Comparison of ENCODE assay signal across 8 cellular contexts in the genomic region with DNA sequence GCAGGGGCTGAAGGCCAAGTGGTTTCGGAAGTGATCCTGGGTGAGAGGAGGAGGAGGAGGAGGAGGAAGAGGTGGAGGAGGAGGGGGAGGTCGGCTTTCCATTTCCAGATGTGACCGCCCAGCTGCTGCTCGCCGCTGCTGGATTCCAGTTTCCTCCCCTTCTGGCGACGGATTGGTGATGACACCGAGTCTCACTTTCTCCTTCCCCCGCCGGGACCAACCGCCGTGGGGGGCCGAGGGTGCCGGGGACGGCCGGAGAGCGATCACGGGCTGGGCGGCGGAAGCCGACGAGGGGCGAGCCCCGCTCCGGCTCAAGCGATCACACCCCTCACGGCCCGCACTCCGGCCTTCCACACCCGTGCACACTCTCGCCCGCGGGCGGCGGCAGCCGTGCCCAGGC. TPM values are rescaled to one million over a fixed set of nuclear protein-coding genes. Genes with fewer than 3 reads are reported as not detected.
DNase-seq lines count a peak whose midpoint lies in the region; ATAC-seq and TF ChIP-seq lines count a peak whose summit lies in the region.
"Not testable (repeated sequence)": the region's sequence is repeated elsewhere in the genome, so short reads cannot be mapped to it uniquely, and the experiment has no call there.

No MANE protein-coding gene starts in this region.

- not testable (repeated sequence) for H3K4me1 Mint-ChIP-seq in GM23338; MCF 10A (ENCODE audit: insufficient read depth, unreplicated experiment)

- CTCF ChIA-PET in AG04450 (lab: Charles Lee); MCF 10A (lab: Yijun Ruan, JAX): not testable (repeated sequence)

- H3K4me2 ChIP-seq in GM23338, result peak overlapping the region; percentile 66
- peak overlapping the region; percentile 40 for H3K4me2 ChIP-seq in OCI-LY3 (ENCODE audit: low read length)

- ATAC-seq in GM23338, result not testable (repeated sequence)

- not testable (repeated sequence) for H3K9me3 ChIP-seq in AG04450 (ENCODE audit: control insufficient read depth, insufficient read depth, low read length); OCI-LY3 (ENCODE audit: insufficient read depth, low read length); mononuclear cell (ENCODE audit: low read depth, low read length)

- TF ChIP-seq CTCF in AG04450 (IDR thresholded peaks at IDR 0.05; ENCODE audit: low read depth, low read length); GM23338 (conservative IDR thresholded peaks at IDR 0.05; ENCODE audit: low read depth in 2 of 2); OCI-LY3 (IDR thresholded peaks at IDR 0.05; ENCODE audit: low read depth, low read length); MCF 10A (IDR thresholded peaks at IDR 0.05; ENCODE audit: unreplicated experiment): not testable (repeated sequence)

- not testable (repeated sequence) for DNase-seq in AG04450 (ENCODE audit: low read depth, low spot score)
- DNase-seq in GM23338 (ENCODE audit: low spot score) (peak; percentile 22), MCF 10A (ENCODE audit: unreplicated experiment) (peak; percentile 58), globus pallidus (ENCODE audit: low spot score) (peak; percentile 17)
- DNase-seq in activated CD4-positive, alpha-beta T cell treated with anti-CD3 and anti-CD28 coated beads, Interleukin-2, amount 50 U/mL, for 48 hours, result peak; percentile 50 to 66
- DNase-seq in stimulated activated CD4-positive, alpha-beta T cell treated with anti-CD3 and anti-CD28 coated beads, Interleukin-15, amount 100 ng/mL, for 24 hours, result peak; percentile 66

- H3K36me3 ChIP-seq in GM23338 (ENCODE audit: insufficient read depth); OCI-LY3 (replicated peaks; ENCODE audit: low read depth, low read length): not testable (repeated sequence)

- H3K4me3 ChIP-seq in AG04450 (ENCODE audit: low read depth, low read length) (peak overlapping the region; percentile 56), GM23338 (peak overlapping the region; percentile 55), OCI-LY3 (ENCODE audit: low read length) (peak overlapping the region; percentile 80), mononuclear cell (ENCODE audit: low read length) (peak overlapping the region; percentile 50)

- not testable (repeated sequence) for H3K27me3 Mint-ChIP-seq in GM23338 (ENCODE audit: insufficient read depth, low read depth, poor library complexity); MCF 10A (ENCODE audit: insufficient read depth, unreplicated experiment)

- H3K4me3 Mint-ChIP-seq in GM23338, result peak overlapping the region; percentile 72
- peak overlapping the region; percentile 70 for H3K4me3 Mint-ChIP-seq in MCF 10A (ENCODE audit: unreplicated experiment)

- H3F3A ChIP-seq in GM23338 (replicated peaks; ENCODE audit: low read depth), result not testable (repeated sequence)

- H3K27ac ChIP-seq in AG04450 (ENCODE audit: low read depth, low read length); GM23338 (ENCODE audit: low read depth): not testable (repeated sequence)
- H3K27ac ChIP-seq in OCI-LY3 (ENCODE audit: low read length), result peak overlapping the region; percentile 58

- H3K27me3 ChIP-seq in AG04450 (ENCODE audit: control insufficient read depth, insufficient read depth, low read length); GM23338 (ENCODE audit: insufficient read depth); OCI-LY3 (ENCODE audit: low read depth, low read length); mononuclear cell (ENCODE audit: insufficient read depth, low read length): not testable (repeated sequence)

- intact Hi-C loops in MCF 10A (cut with micrococcal nuclease), result not testable (repeated sequence)

- not testable (repeated sequence) for H2AFZ ChIP-seq in GM23338; OCI-LY3 (ENCODE audit: low read depth, low read length)

- not testable (repeated sequence) for H3K4me1 ChIP-seq in GM23338 (ENCODE audit: insufficient read depth); OCI-LY3 (ENCODE audit: low read length); mononuclear cell (ENCODE audit: insufficient read depth, low read length)

- POLR2A ChIA-PET in AG04450 (lab: Yijun Ruan, JAX); MCF 10A (lab: Yijun Ruan, JAX): not testable (repeated sequence)

- not testable (repeated sequence) for H3K36me3 Mint-ChIP-seq in GM23338 (ENCODE audit: low read depth); MCF 10A (ENCODE audit: insufficient read depth, unreplicated experiment)

- H3K27ac Mint-ChIP-seq in GM23338; MCF 10A (ENCODE audit: low read depth, unreplicated experiment): not testable (repeated sequence)

- peak overlapping the region; percentile 72 for H3K9ac ChIP-seq in OCI-LY3 (ENCODE audit: low read length)

- H3K79me2 ChIP-seq in GM23338 (replicated peaks; ENCODE audit: insufficient read depth); OCI-LY3 (ENCODE audit: low read length): not testable (repeated sequence)

- BruUV-seq in MCF 10A (replicated peaks; lab: Mats Ljungman, UMichigan), result not testable (repeated sequence)

- H3K9me2 ChIP-seq in GM23338 (ENCODE audit: insufficient read depth), result not testable (repeated sequence)

- not testable (repeated sequence) for H3K9me3 Mint-ChIP-seq in GM23338; MCF 10A (ENCODE audit: unreplicated experiment)

- H4K20me1 ChIP-seq in GM23338 (replicated peaks; ENCODE audit: insufficient read depth); OCI-LY3 (ENCODE audit: insufficient read depth, low read length): not testable (repeated sequence)

RNA-seq across cellular contexts. Expression of gene PPIAL4D, which starts 26.1 kb away (rescaled TPM):
- polyA plus RNA-seq in AG04450 (2011; rRNA removed) (not detected in 2 replicates), GM23338 (2016; fragmentation: Nextera tagmentation; extraction: Ambion mirVana) (not detected in 2 replicates)
- not detected in 2 replicates for polyA minus RNA-seq in AG04450 (2011; rRNA and poly(A)+ RNA removed)
- not detected in 2 replicates for total RNA-seq in GM23338 (2014; rRNA removed; shearing (Covaris generic))
- total RNA-seq in MCF 10A (2022) (not detected in 2 replicates), mononuclear cell (not detected)
